ENCODE assay signal across 25 cellular contexts in genomic region chr4:183071222-183071621, GRCh38. TPM values are rescaled to one million over a fixed set of nuclear protein-coding genes. Genes with fewer than 3 reads are reported as not detected.
DNase-seq lines count a peak whose midpoint lies in the region; ATAC-seq, FAIRE-seq and TF ChIP-seq lines count a peak whose summit lies in the region.
"Had no signal": no experiment of that assay in that cellular context is flagged by ENCODE, and none has a peak within 500 bp of the region (broad histone marks: within the 10 kb centered on the region; RNA-seq: fewer than 3 reads in every experiment).

No MANE protein-coding gene starts in this region.

- DNase-seq in SK-N-SH (no peak), SJSA1 (ENCODE audit: low read depth in 1 of 2, low spot score in 2 of 2) (no peak), CD1c-positive myeloid dendritic cell (ENCODE audit: extremely low spot score) (no peak), DMS153 (lab: John Stamatoyannopoulos, UW) (no peak)
- DNase-seq in activated CD4-positive, alpha-beta T cell treated with anti-CD3 and anti-CD28 coated beads, Interleukin-2, amount 10 ng/mL, durations not matched to agents 7 days and 5 days: no peak
- DNase-seq: ACHN; AML-193; BE2C; Calu3; CD4-positive, alpha-beta memory T cell; COR-L47; EL; GDM1; GM23248; H9 had no signal

- H3K4me1 Mint-ChIP-seq in activated CD4-positive, alpha-beta T cell treated with anti-CD3 and anti-CD28 coated beads, Interleukin-2, amount 10 ng/mL, durations not matched to agents 7 days and 5 days: no peaks in the 10 kb centered on the region

- POLR2A ChIA-PET in SK-N-SH (lab: Yijun Ruan, JAX): no interaction called here
- POLR2A ChIA-PET in activated CD4-positive, alpha-beta T cell treated with anti-CD3 and anti-CD28 coated beads, Interleukin-2, amount 10 ng/mL, durations not matched to agents 7 days and 5 days (lab: Charles Lee): no interaction called here

- no peak overlapping the region for H3K4me3 ChIP-seq in SK-N-SH (ENCODE audit: low read depth in 2 of 2, low read length in 1 of 2)
- no peak overlapping the region for H3K4me3 ChIP-seq in SJSA1
- H3K4me3 ChIP-seq: A549; BLaER1 treated with 17β-estradiol and CSF1 and Interleukin-3, amounts not matched to agents 10 nM and 100 nM; GM12878; GM23248 had no signal

- no peaks in the 10 kb centered on the region for H3K79me2 ChIP-seq in SK-N-SH (ENCODE audit: insufficient read depth)

- no peak overlapping the region for H3K4me3 Mint-ChIP-seq in activated CD4-positive, alpha-beta T cell treated with anti-CD3 and anti-CD28 coated beads, Interleukin-2, amount 10 ng/mL, durations not matched to agents 7 days and 5 days
- H3K4me3 Mint-ChIP-seq: CD14-positive monocyte; CD4-positive, alpha-beta memory T cell; H9 had no signal

- no peak overlapping the region for H3K27ac ChIP-seq in SK-N-SH (ENCODE audit: low read depth in 2 of 2, low read length in 1 of 2)
- 0 out of 2 replicates have a peak overlapping the region, but pooled peaks have one; percentile 15 for H3K27ac ChIP-seq in SJSA1
- H3K27ac ChIP-seq: 22Rv1; A549; BLaER1 treated with 17β-estradiol and CSF1 and Interleukin-3, amounts not matched to agents 10 nM and 100 nM; GM23248 had no signal

- no peak overlapping the region for H3K4me2 ChIP-seq in SK-N-SH
- H3K4me2 ChIP-seq: A549; BLaER1 treated with 17β-estradiol and CSF1 and Interleukin-3, amounts not matched to agents 10 nM and 100 nM had no signal

- H3K4me1 ChIP-seq in SK-N-SH (ENCODE audit: control insufficient read depth in 1 of 2, insufficient read depth in 2 of 2, low read depth in 1 of 2, low read length in 1 of 2) (peaks cover 0 to 10% of the 10 kb centered on the region in 2 experiments; a peak in 1 of 4 replicates), SJSA1 (replicated peaks) (peaks cover 13% of the 10 kb centered on the region)
- H3K4me1 ChIP-seq: BE2C; BLaER1 treated with 17β-estradiol and CSF1 and Interleukin-3, amounts not matched to agents 10 nM and 100 nM had no signal

- FAIRE-seq in A204.1 (lab: Jason Lieb, UNC) (peak; percentile 61), colon (lab: Jason Lieb, UNC) (peak; percentile 31)
- FAIRE-seq: A549, GM12878, GM19239 had no signal

- no peak for TF ChIP-seq CTCF in SK-N-SH (IDR thresholded peaks at IDR 0.05)

- no peak for TF ChIP-seq RAD21 in SK-N-SH (IDR thresholded peaks at IDR 0.05; ENCODE audit: low read length)

- peaks cover 5% of the 10 kb centered on the region for H3K27me3 Mint-ChIP-seq in activated CD4-positive, alpha-beta T cell treated with anti-CD3 and anti-CD28 coated beads, Interleukin-2, amount 10 ng/mL, durations not matched to agents 7 days and 5 days

- no peak overlapping the region for H2AFZ ChIP-seq in SK-N-SH (ENCODE audit: low read depth)
- H2AFZ ChIP-seq: GM23248 had no signal

- no peaks in the 10 kb centered on the region for H3K9me2 ChIP-seq in SK-N-SH

- peaks cover 3% of the 10 kb centered on the region for H3K9me3 Mint-ChIP-seq in activated CD4-positive, alpha-beta T cell treated with anti-CD3 and anti-CD28 coated beads, Interleukin-2, amount 10 ng/mL, durations not matched to agents 7 days and 5 days

- H3K36me3 ChIP-seq in SK-N-SH (replicated peaks in 1 of 2; ENCODE audit: control insufficient read depth in 1 of 2, insufficient read depth in 2 of 2, low read length in 1 of 2) (no peaks in the 10 kb centered on the region), SJSA1 (no peaks in the 10 kb centered on the region)
- H3K36me3 ChIP-seq: BE2C; BLaER1 treated with 17β-estradiol and CSF1 and Interleukin-3, amounts not matched to agents 10 nM and 100 nM had no signal

- CTCF ChIA-PET in SK-N-SH (lab: Yijun Ruan, JAX): interaction anchor here (1.0 to 6.4 kb wide), 5 partner anchors 12 to 191 kb away, joined by 3 to 109 read pairs (median 7); no protein-coding TSS in a partner anchor
- CTCF ChIA-PET in activated CD4-positive, alpha-beta T cell treated with anti-CD3 and anti-CD28 coated beads, Interleukin-2, amount 10 ng/mL, durations not matched to agents 7 days and 5 days (lab: Charles Lee): interaction anchor here (1.9 kb wide), 1 partner anchor 191 kb away, joined by 5 read pairs; no protein-coding TSS in a partner anchor

- H3K36me3 Mint-ChIP-seq in activated CD4-positive, alpha-beta T cell treated with anti-CD3 and anti-CD28 coated beads, Interleukin-2, amount 10 ng/mL, durations not matched to agents 7 days and 5 days (ENCODE audit: low read depth): no peaks in the 10 kb centered on the region
- H3K36me3 Mint-ChIP-seq: CD14-positive monocyte had no signal

- H3K27me3 ChIP-seq in SK-N-SH (ENCODE audit: insufficient read depth) (no peaks in the 10 kb centered on the region), SJSA1 (replicated peaks) (no peaks in the 10 kb centered on the region)
- H3K27me3 ChIP-seq: BE2C; BLaER1 treated with 17β-estradiol and CSF1 and Interleukin-3, amounts not matched to agents 10 nM and 100 nM had no signal

- no peaks in the 10 kb centered on the region for H3F3A ChIP-seq in SK-N-SH (replicated peaks; ENCODE audit: insufficient read depth)

- H3K9ac ChIP-seq in SK-N-SH: no peak overlapping the region
- H3K9ac ChIP-seq: BLaER1 treated with 17β-estradiol and CSF1 and Interleukin-3, amounts not matched to agents 10 nM and 100 nM; GM23248 had no signal

- no peaks in the 10 kb centered on the region for H4K20me1 ChIP-seq in SK-N-SH (ENCODE audit: insufficient read depth)
- H4K20me1 ChIP-seq: BLaER1 treated with 17β-estradiol and CSF1 and Interleukin-3, amounts not matched to agents 10 nM and 100 nM had no signal

- H3K9me3 ChIP-seq in SK-N-SH: peaks cover 12% of the 10 kb centered on the region; the same call in 1 of the 2 replicates
- H3K9me3 ChIP-seq in SJSA1 (replicated peaks): no peaks in the 10 kb centered on the region; the same call in 1 of the 2 replicates
- H3K9me3 ChIP-seq: BE2C had no signal

- no peak overlapping the region for H3K27ac Mint-ChIP-seq in activated CD4-positive, alpha-beta T cell treated with anti-CD3 and anti-CD28 coated beads, Interleukin-2, amount 10 ng/mL, durations not matched to agents 7 days and 5 days
- H3K27ac Mint-ChIP-seq: CD14-positive monocyte; CD4-positive, alpha-beta memory T cell; H9 had no signal

- TF ChIP-seq EP300 in SK-N-SH (IDR thresholded peaks at IDR 0.05; ENCODE audit: borderline replicate concordance in 1 of 2, low read depth in 1 of 2, low read length in 1 of 2): no peak

- ATAC-seq in SK-N-SH treated with all-trans-retinoic acid at 6 μM for 48 hours: no peak
- ATAC-seq: A549, GM12878, HCT116 had no signal

TF ChIP-seq in SK-N-SH treated with all-trans-retinoic acid at 6 μM for 48 hours, 23 proteins besides CTCF, POLR2A, EP300 and RAD21:
- TF ChIP-seq ZFP30 (CRISPR knock-in tag; IDR thresholded peaks at IDR 0.05) (peak; percentile 80), ESRRG (CRISPR knock-in tag; IDR thresholded peaks at IDR 0.05) (no peak)

TF ChIP-seq in SK-N-SH, 30 proteins besides CTCF, POLR2A, EP300 and RAD21:
- TF ChIP-seq GATA2 (CRISPR knock-in tag; IDR thresholded peaks at IDR 0.05) (no peak), TCF12 (IDR thresholded peaks at IDR 0.05) (no peak), JUND (IDR thresholded peaks at IDR 0.05) (no peak), EZH2phosphoT487 (IDR thresholded peaks at IDR 0.05; ENCODE audit: borderline replicate concordance, low read depth) (no peak), MAX (IDR thresholded peaks at IDR 0.05; ENCODE audit: low read depth) (no peak), GABPA (IDR thresholded peaks at IDR 0.05; ENCODE audit: low read depth) (no peak), FOSL2 (IDR thresholded peaks at IDR 0.05; ENCODE audit: borderline replicate concordance, low read depth) (no peak)
TF ChIP-seq in SK-N-SH: peak in this region for 0.

RNA-seq across cellular contexts. Expression of gene WWC2, which starts 27.8 kb away (rescaled TPM):
- 18.4 and 19.0 TPM in 2 replicates for polyA plus RNA-seq in SK-N-SH (2012; rRNA removed)
- polyA plus RNA-seq in SK-N-SH (2012; cell fraction: cytosol; rRNA removed): 18.1 and 19.6 TPM in 2 replicates
- polyA plus RNA-seq in SK-N-SH (2012; cell fraction: nucleus; rRNA removed): 33.7 TPM in 2 replicates
- total RNA-seq in SJSA1 (2014; rRNA removed; shearing (Covaris generic)): 42.5 and 55.5 TPM in 2 replicates
- under 1 TPM; 0.25 to 0.52 TPM for total RNA-seq in activated CD4-positive, alpha-beta T cell treated with anti-CD3 and anti-CD28 coated beads, Interleukin-2, amount 10 ng/mL, durations not matched to agents 7 days and 5 days

Comparison
In these comparisons a context has a peak if more than half of its experiments do, and no peak if none do; other contexts are left out.
1. RNA of gene WWC2, which starts 27.8 kb away (total RNA-seq): 42.5 to 55.5 TPM in SJSA1; 0.25 to 0.52 TPM in activated CD4-positive, alpha-beta T cell treated with anti-CD3 and anti-CD28 coated beads, Interleukin-2, amount 10 ng/mL, durations not matched to agents 7 days and 5 days; every median in the first group is over 10 times any median in the second.